ENCODE assay signal across 10 cellular contexts in genomic region chr12:1836854-1837411, GRCh38. TPM values are rescaled to one million over a fixed set of nuclear protein-coding genes. Genes with fewer than 3 reads are reported as not detected.
DNase-seq lines count a peak whose midpoint lies in the region; ATAC-seq lines count a peak whose summit lies in the region.
"Had no signal": no experiment of that assay in that cellular context is flagged by ENCODE, and none has a peak within 500 bp of the region (broad histone marks: within the 10 kb centered on the region; RNA-seq: fewer than 3 reads in every experiment).

No MANE protein-coding gene starts in this region.

- DNase-seq in Daoy (ENCODE audit: low read depth) (peak; percentile 49), NCI-H446 treated with DMSO at 0.1 percent for 48 hours (lab: John Stamatoyannopoulos, UW) (peak; percentile 98), globus pallidus (ENCODE audit: low spot score) (peak; percentile 82), putamen (ENCODE audit: low spot score) (peak; percentile 68), NCI-H748 (lab: John Stamatoyannopoulos, UW; ENCODE audit: unreplicated experiment) (no peak)
- DNase-seq: immature natural killer cell, NCI-H1436 treated with DMSO at 0.1 percent for 48 hours had no signal

- ATAC-seq in GM21447 (IDR thresholded peaks at IDR 0.05; ENCODE audit: unreplicated experiment) (no peak), GM19463 (IDR thresholded peaks at IDR 0.05; ENCODE audit: unreplicated experiment) (no peak)

RNA-seq across cellular contexts. Expression of gene LRTM2, which starts 16.6 kb away (rescaled TPM):
- total RNA-seq in Daoy (2014; rRNA removed; shearing (Covaris generic)): 0.36 TPM in 1 of 2 replicates, not detected in the other
- total RNA-seq: RPMI7951 had no signal
